ENCODE assay signal across 22 cellular contexts in the genomic region with DNA sequence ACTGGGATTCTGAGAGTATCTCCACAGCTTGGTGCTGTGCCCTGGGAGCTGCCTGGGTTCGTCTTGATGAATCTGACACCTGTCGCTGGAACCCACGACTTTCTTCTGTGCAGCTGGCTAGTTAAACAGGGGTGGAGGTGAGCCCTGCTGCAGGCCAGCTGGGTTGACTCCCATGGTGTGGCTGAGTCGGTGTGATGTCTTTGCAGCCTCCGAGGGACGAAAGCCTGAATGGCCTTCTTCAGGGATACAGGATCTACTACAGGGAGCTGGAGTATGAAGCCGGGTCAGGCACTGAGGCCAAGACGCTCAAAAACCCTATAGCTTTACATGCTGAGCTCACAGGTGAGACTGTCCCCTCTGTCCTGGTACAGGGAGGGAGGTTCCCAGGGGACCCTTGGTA.
"Had no signal": no experiment of that assay in that cellular context is flagged by ENCODE, and none has a peak within 500 bp of the region (broad histone marks: within the 10 kb centered on the region; RNA-seq: fewer than 3 reads in every experiment).

No MANE protein-coding gene starts in this region.

- H3K36me3 Mint-ChIP-seq: IgD-negative memory B cell had no signal

- H3K27me3 Mint-ChIP-seq: IgD-negative memory B cell had no signal

- H3K9ac ChIP-seq: KMS-11 had no signal

- H3K27ac Mint-ChIP-seq: IgD-negative memory B cell had no signal

- H3K4me2 ChIP-seq: KMS-11 had no signal

- DNase-seq: Kasumi-1, MM.1S, NCI-H1092 treated with DMSO at 0.1 percent for 48 hours, NCI-H1436, NCI-H187, NCI-H2029, NCI-H2081 treated with DMSO at 0.1 percent for 48 hours, NCI-H226, NCI-H446, NCI-H510A, NCI-H524 treated with DMSO at 0.1 percent for 48 hours, NCI-H69, NCI-H774, SHP77 had no signal

- H3K27ac ChIP-seq: HL-60, KMS-11, RWPE1 had no signal

- ATAC-seq: K562, SK-N-SH treated with all-trans-retinoic acid at 6 μM for 48 hours had no signal

- H3K9me3 Mint-ChIP-seq: IgD-negative memory B cell had no signal

- H3K4me3 Mint-ChIP-seq: IgD-negative memory B cell had no signal

- H3K4me1 Mint-ChIP-seq: IgD-negative memory B cell had no signal

- H3K4me3 ChIP-seq: K562 had no signal

- FAIRE-seq: HTR-8/SVneo, K562, RCC 7860 had no signal
